Comparison of ENCODE assay signal across 9 cellular contexts in the genomic region with DNA sequence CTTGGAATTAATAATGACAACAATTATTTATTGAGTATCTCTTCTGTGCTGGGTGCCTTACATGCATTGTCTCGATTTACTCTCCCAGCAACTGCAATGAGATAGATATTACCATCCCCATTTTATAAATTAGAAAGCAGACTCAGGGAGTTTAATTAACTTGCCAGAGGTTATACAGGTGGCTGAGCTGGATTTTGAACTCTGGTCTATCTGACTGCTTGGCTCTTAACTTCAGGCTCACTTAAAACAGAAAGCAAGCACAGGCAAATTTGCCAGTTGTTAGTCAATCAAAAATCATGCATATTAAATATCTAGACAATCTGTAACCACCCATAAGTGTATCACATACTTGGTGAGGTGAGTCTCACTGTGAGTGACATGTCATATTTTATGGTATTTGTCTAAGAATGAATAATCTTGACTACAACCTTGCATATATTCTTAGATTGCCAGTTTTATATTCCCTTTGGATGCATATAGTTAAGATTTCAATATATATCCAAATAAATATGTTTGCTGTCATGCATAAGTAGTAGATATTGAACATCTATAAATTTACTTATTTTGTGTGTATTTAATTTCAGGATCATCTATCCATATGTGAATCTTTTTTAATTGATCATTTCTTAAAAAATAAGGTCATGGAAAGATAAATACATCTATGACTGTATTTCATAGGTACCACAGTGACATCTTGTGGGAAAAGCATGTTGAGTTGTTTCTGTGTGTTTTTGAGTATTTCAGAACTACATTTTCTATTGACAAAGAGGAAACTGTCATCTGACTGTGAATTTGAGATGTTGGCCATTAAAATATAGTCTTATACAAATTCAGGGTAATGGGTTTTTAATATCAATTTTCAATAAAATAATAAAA.
DNase-seq lines count a peak whose midpoint lies in the region; ATAC-seq and TF ChIP-seq lines count a peak whose summit lies in the region.
"Had no signal": no experiment of that assay in that cellular context is flagged by ENCODE, and none has a peak within 500 bp of the region (broad histone marks: within the 10 kb centered on the region; RNA-seq: fewer than 3 reads in every experiment).

No MANE protein-coding gene starts in this region.

- H3K27ac ChIP-seq in body of pancreas = no peak overlapping the region
- H3K27ac ChIP-seq in lung (ENCODE audit: low read depth in 1 of 2, low read length in 1 of 2) = no peak overlapping the region

- H3K27me3 ChIP-seq in body of pancreas (no peaks in the 10 kb centered on the region), lung (ENCODE audit: control insufficient read depth, insufficient read depth) (no peaks in the 10 kb centered on the region)

- WGBS in body of pancreas, 2 donors = 42 to 62% methylated on average over 1 of the region's 1 CpG
- WGBS in lung, 2 donors = 86 to 89% methylated on average over 1 of the region's 1 CpG

- H3K4me3 ChIP-seq in body of pancreas (no peak overlapping the region), lung (no peak overlapping the region)

- no peak for ATAC-seq in body of pancreas
- ATAC-seq in lung (ENCODE audit: insufficient read depth, low FRiP score) = no peak

- DNase-seq in DMS53 (lab: John Stamatoyannopoulos, UW) = peak; percentile 76
- peak; percentile 18 to 85 (median 25) for DNase-seq in NCI-H1417 (lab: John Stamatoyannopoulos, UW)
- DNase-seq in body of pancreas = no peak
- no peak for DNase-seq in lung (ENCODE audit: low spot score)
- DNase-seq in HuH-7 (ENCODE audit: low spot score) = no peak
- no peak for DNase-seq in NCI-H226
- no peak for DNase-seq in activated T-cell treated with anti-CD3 and anti-CD28 coated beads for 4 hours
- DNase-seq in D341Med (ENCODE audit: low spot score) = no peak
- DNase-seq: KG1 had no signal

- intact Hi-C loops in body of pancreas (cut with DNase I) = loop anchor here (5.0 kb wide), 1 partner anchor 277 kb away; no protein-coding TSS in a partner anchor

- no peak for TF ChIP-seq POLR2A in body of pancreas (IDR thresholded peaks at IDR 0.05)

- no peaks in the 10 kb centered on the region for H3K9me3 ChIP-seq in body of pancreas
- no peaks in the 10 kb centered on the region for H3K9me3 ChIP-seq in lung (ENCODE audit: control insufficient read depth in 2 of 2, insufficient read depth in 1 of 2, low read length in 1 of 2)

- H3K4me1 ChIP-seq in body of pancreas = no peaks in the 10 kb centered on the region
- H3K4me1 ChIP-seq in lung (ENCODE audit: control insufficient read depth in 2 of 2, insufficient read depth in 2 of 2, low read length in 2 of 2) = no peaks in the 10 kb centered on the region

- peak in 4 of 7 experiments; percentile 24 to 35 (median 28) for TF ChIP-seq CTCF in body of pancreas (IDR thresholded peaks at IDR 0.05)
- TF ChIP-seq CTCF in lung (IDR thresholded peaks at IDR 0.05; ENCODE audit: control extremely low read depth, extremely low read depth) = peak; percentile 2

- H3K36me3 ChIP-seq in body of pancreas (replicated peaks in 1 of 2; ENCODE audit: insufficient read depth in 1 of 2, low read depth in 2 of 2) (no peaks in the 10 kb centered on the region), lung (ENCODE audit: control insufficient read depth in 2 of 2, insufficient read depth in 2 of 2, low read length in 2 of 2) (no peaks in the 10 kb centered on the region)

Comparison
In these comparisons a context has a peak if more than half of its experiments do, and no peak if none do; other contexts are left out.
1. DNase-seq: peak in DMS53 (single experiment) and NCI-H1417 (3 of 3); none in body of pancreas (0 of 4), lung (single experiment), HuH-7 (single experiment), NCI-H226 (single experiment), activated T-cell treated with anti-CD3 and anti-CD28 coated beads for 4 hours (single experiment) and D341Med (single experiment).